In genomic region chr6:30908700-30909099, GRCh38 we compare ENCODE assay signal across 8 cellular contexts. TPM values are rescaled to one million over a fixed set of nuclear protein-coding genes. Genes with fewer than 3 reads are reported as not detected.
DNase-seq lines count a peak whose midpoint lies in the region; ATAC-seq and TF ChIP-seq lines count a peak whose summit lies in the region.

No MANE protein-coding gene starts in this region.

- POLR2A ChIA-PET in naive thymus-derived CD8-positive, alpha-beta T cell (lab: Charles Lee): interaction anchor here (0.6 to 1.9 kb wide), 3 partner anchors 47 to 438 kb away, joined by 3 to 9 read pairs (median 4); no protein-coding TSS in a partner anchor

- H3K4me1 Mint-ChIP-seq in naive thymus-derived CD8-positive, alpha-beta T cell: peaks cover 20 to 38% (median 28%) of the 10 kb centered on the region in 4 donors

- H3K4me2 ChIP-seq in Karpas-422 (ENCODE audit: low read depth, low read length, poor library complexity, severe bottlenecking): peak overlapping the region; percentile 81

- peaks cover 0 to 22% (median 5%) of the 10 kb centered on the region in 3 donors for H3K36me3 Mint-ChIP-seq in naive thymus-derived CD8-positive, alpha-beta T cell

- H3K79me2 ChIP-seq in Karpas-422 (ENCODE audit: low read length): peaks cover 17% of the 10 kb centered on the region

- H3K27me3 ChIP-seq in Karpas-422 (ENCODE audit: low read length): no peaks in the 10 kb centered on the region

- no peaks in the 10 kb centered on the region for H3K9me2 ChIP-seq in Karpas-422 (replicated peaks; ENCODE audit: insufficient read depth, low read length)

- TF ChIP-seq CTCF in AG09309 (IDR thresholded peaks at IDR 0.05; ENCODE audit: control insufficient read depth, insufficient read depth, low read depth, low read length, missing control alignments): no peak
- TF ChIP-seq CTCF in coronary artery (IDR thresholded peaks at IDR 0.05): no peak

- DNase-seq in AG09309 (ENCODE audit: low read depth) (no peak), Karpas-422 (no peak), coronary artery (ENCODE audit: low spot score) (no peak), HPDE6-E6E7 (ENCODE audit: extremely low spot score) (no peak), DMS153 treated with DMSO at 0.1 percent for 48 hours (lab: John Stamatoyannopoulos, UW; ENCODE audit: unreplicated experiment) (no peak)
- DNase-seq in naive thymus-derived CD8-positive, alpha-beta T cell: no peak

- peaks cover 14% of the 10 kb centered on the region for H3K4me1 ChIP-seq in Karpas-422 (ENCODE audit: low read length)

- no peaks in the 10 kb centered on the region for H3K9me3 Mint-ChIP-seq in naive thymus-derived CD8-positive, alpha-beta T cell

- H3K36me3 ChIP-seq in Karpas-422 (ENCODE audit: insufficient read depth, low read length): no peaks in the 10 kb centered on the region

- no peaks in the 10 kb centered on the region for H4K20me1 ChIP-seq in Karpas-422 (ENCODE audit: insufficient read depth, low read depth, low read length)

- H3K9ac ChIP-seq in Karpas-422 (ENCODE audit: low read length): peak overlapping the region; percentile 89

- no peaks in the 10 kb centered on the region for H3K9me3 ChIP-seq in Karpas-422 (ENCODE audit: low read length)

- no peaks in the 10 kb centered on the region for H3K27me3 Mint-ChIP-seq in naive thymus-derived CD8-positive, alpha-beta T cell

- H2AFZ ChIP-seq in Karpas-422 (ENCODE audit: low read length): no peak overlapping the region; the same call in 1 of the 2 replicates

- H3K4me3 ChIP-seq in AG09309 (ENCODE audit: control insufficient read depth, low read depth, low read length): peak overlapping the region; percentile 91
- H3K4me3 ChIP-seq in Karpas-422 (ENCODE audit: low read length): peak overlapping the region; percentile 97
- peak overlapping the region; percentile 88 for H3K4me3 ChIP-seq in coronary artery

- H3K27ac ChIP-seq in Karpas-422 (ENCODE audit: low read length) (no peak overlapping the region), coronary artery (no peak overlapping the region)

- peak overlapping the region; percentile 97 to 100 (median 99) for H3K4me3 Mint-ChIP-seq in naive thymus-derived CD8-positive, alpha-beta T cell

- ATAC-seq in naive thymus-derived CD8-positive, alpha-beta T cell: no peak
- ATAC-seq in GM21515 (IDR thresholded peaks at IDR 0.05; ENCODE audit: unreplicated experiment) (no peak), HG03097 (IDR thresholded peaks at IDR 0.05; ENCODE audit: low FRiP score, unreplicated experiment) (no peak)

- peak overlapping the region in 8 of 10 donors; percentile 44 to 93 (median 80) for H3K27ac Mint-ChIP-seq in naive thymus-derived CD8-positive, alpha-beta T cell

RNA-seq across cellular contexts. Expression of gene GTF2H4, which starts 0.7 kb away (rescaled TPM):
- total RNA-seq in Karpas-422 (2014; rRNA removed; shearing (Covaris generic); ENCODE audit: low replicate concordance): 21.8 and 23.4 TPM in 2 replicates
- 10 to 100 TPM; 30.0 to 33.9 TPM for total RNA-seq in naive thymus-derived CD8-positive, alpha-beta T cell
- 1 to 10 TPM; 5.1 to 8.3 (median 6.3) TPM for polyA plus RNA-seq in naive thymus-derived CD8-positive, alpha-beta T cell

RNA-seq across cellular contexts. Expression of gene VARS2, which starts 5.3 kb away (rescaled TPM):
- 42.3 and 50.2 TPM in 2 replicates for total RNA-seq in Karpas-422 (2014; rRNA removed; shearing (Covaris generic); ENCODE audit: low replicate concordance)
- 10 to 100 TPM; 41.4 to 53.7 TPM for total RNA-seq in naive thymus-derived CD8-positive, alpha-beta T cell
- 10 to 100 TPM; 14.1 to 16.3 (median 14.5) TPM for polyA plus RNA-seq in naive thymus-derived CD8-positive, alpha-beta T cell

RNA-seq across cellular contexts. Expression of gene SFTA2, which starts 23.3 kb away (rescaled TPM):
- total RNA-seq in Karpas-422 (2014; rRNA removed; shearing (Covaris generic); ENCODE audit: low replicate concordance): not detected in 2 replicates
- not detected for total RNA-seq in naive thymus-derived CD8-positive, alpha-beta T cell
- polyA plus RNA-seq in naive thymus-derived CD8-positive, alpha-beta T cell: under 1 TPM in 1 of 3 donors, not detected in 2; 0.30 TPM

RNA-seq across cellular contexts. Expression of gene DDR1, which starts 24.4 kb away (rescaled TPM):
- 0.15 and 0.25 TPM in 2 replicates for total RNA-seq in Karpas-422 (2014; rRNA removed; shearing (Covaris generic); ENCODE audit: low replicate concordance)
- total RNA-seq in naive thymus-derived CD8-positive, alpha-beta T cell: 10 to 100 TPM; 19.8 to 22.8 TPM
- 1 to 10 TPM in 2 of 3 donors, under 1 TPM in 1; 0.57 to 5.4 (median 1.5) TPM for polyA plus RNA-seq in naive thymus-derived CD8-positive, alpha-beta T cell

RNA-seq across cellular contexts. Expression of gene MUCL3, which starts 32.1 kb away (rescaled TPM):
- total RNA-seq in Karpas-422 (2014; rRNA removed; shearing (Covaris generic); ENCODE audit: low replicate concordance): not detected in 2 replicates
- not detected for total RNA-seq in naive thymus-derived CD8-positive, alpha-beta T cell
- polyA plus RNA-seq in naive thymus-derived CD8-positive, alpha-beta T cell: not detected
